Comparison of ENCODE assay signal across 11 cellular contexts in the genomic region with DNA sequence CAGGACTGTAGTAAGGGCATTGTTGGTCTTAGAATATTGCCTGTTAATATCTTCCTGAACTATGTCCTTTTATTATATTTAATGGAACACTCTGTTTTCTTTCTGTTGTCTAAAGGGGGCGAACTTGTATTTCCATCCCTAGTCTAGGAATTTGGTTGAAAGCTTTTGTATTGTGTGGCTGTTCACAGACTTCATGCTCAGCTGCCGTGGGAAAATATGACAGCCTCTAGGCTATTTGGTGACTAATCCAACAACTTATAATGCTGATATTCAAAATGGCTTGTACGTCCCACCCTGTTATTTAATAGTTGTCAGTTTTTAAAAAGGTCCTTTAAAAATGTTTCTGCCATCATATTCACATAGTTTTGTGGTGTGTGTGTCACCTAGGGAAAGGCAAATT.
A peak's percentile ranks its signal among the peaks of the same experiment; 100 is the strongest.
DNase-seq lines count a peak whose midpoint lies in the region; ATAC-seq and TF ChIP-seq lines count a peak whose summit lies in the region.
"Had no signal": no experiment of that assay in that cellular context is flagged by ENCODE, and none has a peak within 500 bp of the region (broad histone marks: within the 10 kb centered on the region; RNA-seq: fewer than 3 reads in every experiment).

No MANE protein-coding gene starts in this region.

- WGBS in aorta, 2 donors: 4 to 8% methylated on average over 3 of the region's 3 CpGs

- no peak overlapping the region for H3K27ac ChIP-seq in aorta (ENCODE audit: low read depth in 1 of 2, low read length in 2 of 2)
- H3K27ac ChIP-seq: BLaER1 treated with 17β-estradiol and CSF1 and Interleukin-3, amounts not matched to agents 10 nM and 100 nM had no signal

- H3K27me3 Mint-ChIP-seq in activated T-cell treated with anti-CD3 and anti-CD28 coated beads, Interleukin-2, amount 50 U/mL, for 24 hours: no peaks in the 10 kb centered on the region
- H3K27me3 Mint-ChIP-seq in activated T-cell treated with anti-CD3 and anti-CD28 coated beads, Interleukin-2, amount 50 U/mL, for 4 hours (ENCODE audit: low read depth): no peaks in the 10 kb centered on the region

- H3K4me3 Mint-ChIP-seq in activated T-cell treated with anti-CD3 and anti-CD28 coated beads, Interleukin-2, amount 50 U/mL, for 24 hours: no peak overlapping the region
- H3K4me3 Mint-ChIP-seq in activated T-cell treated with anti-CD3 and anti-CD28 coated beads, Interleukin-2, amount 50 U/mL, for 4 hours: no peak overlapping the region
- H3K4me3 Mint-ChIP-seq: T-helper 2 cell treated with Interferon-gamma antibody and Interleukin-4, amounts not matched to agents 5 μg/mL and 100 μg/mL, for 36 hours had no signal

- intact Hi-C loops in aorta (cut with DNase I): no loop called here

- H3K36me3 ChIP-seq in kidney epithelial cell (ENCODE audit: control insufficient read depth, insufficient read depth, low read length) (no peaks in the 10 kb centered on the region), aorta (ENCODE audit: control insufficient read depth in 1 of 2, insufficient read depth in 2 of 2, low read length in 1 of 2) (no peaks in the 10 kb centered on the region)

- H3K9me3 ChIP-seq in aorta (ENCODE audit: control insufficient read depth, low read length): no peaks in the 10 kb centered on the region
- H3K9me3 ChIP-seq: BLaER1 treated with 17β-estradiol and CSF1 and Interleukin-3, amounts not matched to agents 10 nM and 100 nM had no signal

- H3K9me3 Mint-ChIP-seq in activated T-cell treated with anti-CD3 and anti-CD28 coated beads, Interleukin-2, amount 50 U/mL, for 24 hours: no peaks in the 10 kb centered on the region
- H3K9me3 Mint-ChIP-seq in activated T-cell treated with anti-CD3 and anti-CD28 coated beads, Interleukin-2, amount 50 U/mL, for 4 hours: no peaks in the 10 kb centered on the region
- H3K9me3 Mint-ChIP-seq: T-helper 2 cell treated with Interferon-gamma antibody and Interleukin-4, amounts not matched to agents 5 μg/mL and 100 μg/mL, for 36 hours had no signal

- no peak for DNase-seq in activated T-cell treated with anti-CD3 and anti-CD28 coated beads, Interleukin-2, amount 50 U/mL, for 24 hours
- no peak for DNase-seq in activated T-cell treated with anti-CD3 and anti-CD28 coated beads, Interleukin-2, amount 50 U/mL, for 4 hours
- DNase-seq in astrocyte of the hippocampus (ENCODE audit: low read depth, low spot score): peak; percentile 82
- DNase-seq in kidney epithelial cell (ENCODE audit: low read depth): no peak
- DNase-seq in aorta: no peak
- DNase-seq in stimulated activated CD4-positive, alpha-beta T cell treated with anti-CD3 and anti-CD28 coated beads, Interleukin-1b, Interleukin-23, amount 100 ng/mL, for 48 hours: no peak
- no peak for DNase-seq in middle frontal gyrus (ENCODE audit: extremely low spot score, low spot score)
- no peak for DNase-seq in activated CD4-positive, alpha-beta T cell treated with anti-CD3 and anti-CD28 coated beads, Interleukin-2, amount 50 U/mL, for 4 hours
- DNase-seq: effector CD4-positive, alpha-beta T cell had no signal

- peak overlapping the region; percentile 18 for H3K27ac Mint-ChIP-seq in activated T-cell treated with anti-CD3 and anti-CD28 coated beads, Interleukin-2, amount 50 U/mL, for 24 hours
- H3K27ac Mint-ChIP-seq: T-helper 2 cell treated with Interferon-gamma antibody and Interleukin-4, amounts not matched to agents 5 μg/mL and 100 μg/mL, for 36 hours had no signal

- no peaks in the 10 kb centered on the region for H3K27me3 ChIP-seq in kidney epithelial cell (ENCODE audit: control insufficient read depth, insufficient read depth, low read length)
- no peaks in the 10 kb centered on the region for H3K27me3 ChIP-seq in aorta (ENCODE audit: control insufficient read depth in 1 of 2, insufficient read depth in 2 of 2, low read length in 1 of 2)
- H3K27me3 ChIP-seq: BLaER1 treated with 17β-estradiol and CSF1 and Interleukin-3, amounts not matched to agents 10 nM and 100 nM had no signal

- no peak for ATAC-seq in activated T-cell treated with anti-CD3 and anti-CD28 coated beads, Interleukin-2, amount 50 U/mL, for 4 hours
- peak; percentile 80 for ATAC-seq in aorta (ENCODE audit: low FRiP score)

- H3K4me3 ChIP-seq in kidney epithelial cell (ENCODE audit: low read depth, low read length) (no peak overlapping the region), aorta (ENCODE audit: low read length in 2 of 2) (no peak overlapping the region)
- H3K4me3 ChIP-seq: BLaER1 treated with 17β-estradiol and CSF1 and Interleukin-3, amounts not matched to agents 10 nM and 100 nM had no signal

- H3K4me1 Mint-ChIP-seq in activated T-cell treated with anti-CD3 and anti-CD28 coated beads, Interleukin-2, amount 50 U/mL, for 24 hours (ENCODE audit: low read depth): peaks cover 77% of the 10 kb centered on the region
- H3K4me1 Mint-ChIP-seq in activated T-cell treated with anti-CD3 and anti-CD28 coated beads, Interleukin-2, amount 50 U/mL, for 4 hours (ENCODE audit: low read depth): peaks cover 38% of the 10 kb centered on the region

- H3K4me1 ChIP-seq in aorta (ENCODE audit: control insufficient read depth in 1 of 2, insufficient read depth in 2 of 2, low read length in 2 of 2): peaks cover 0 to 5% of the 10 kb centered on the region in 2 donors

- TF ChIP-seq CTCF in kidney epithelial cell (IDR thresholded peaks at IDR 0.05; ENCODE audit: insufficient read depth, low read length, poor library complexity, severe bottlenecking): peak; percentile 29

- H3K36me3 Mint-ChIP-seq in activated T-cell treated with anti-CD3 and anti-CD28 coated beads, Interleukin-2, amount 50 U/mL, for 24 hours (ENCODE audit: low read depth): peaks cover 66% of the 10 kb centered on the region
- peaks cover 33% of the 10 kb centered on the region for H3K36me3 Mint-ChIP-seq in activated T-cell treated with anti-CD3 and anti-CD28 coated beads, Interleukin-2, amount 50 U/mL, for 4 hours (ENCODE audit: insufficient read depth)
